ENCODE assay signal across 8 cellular contexts in the genomic region with DNA sequence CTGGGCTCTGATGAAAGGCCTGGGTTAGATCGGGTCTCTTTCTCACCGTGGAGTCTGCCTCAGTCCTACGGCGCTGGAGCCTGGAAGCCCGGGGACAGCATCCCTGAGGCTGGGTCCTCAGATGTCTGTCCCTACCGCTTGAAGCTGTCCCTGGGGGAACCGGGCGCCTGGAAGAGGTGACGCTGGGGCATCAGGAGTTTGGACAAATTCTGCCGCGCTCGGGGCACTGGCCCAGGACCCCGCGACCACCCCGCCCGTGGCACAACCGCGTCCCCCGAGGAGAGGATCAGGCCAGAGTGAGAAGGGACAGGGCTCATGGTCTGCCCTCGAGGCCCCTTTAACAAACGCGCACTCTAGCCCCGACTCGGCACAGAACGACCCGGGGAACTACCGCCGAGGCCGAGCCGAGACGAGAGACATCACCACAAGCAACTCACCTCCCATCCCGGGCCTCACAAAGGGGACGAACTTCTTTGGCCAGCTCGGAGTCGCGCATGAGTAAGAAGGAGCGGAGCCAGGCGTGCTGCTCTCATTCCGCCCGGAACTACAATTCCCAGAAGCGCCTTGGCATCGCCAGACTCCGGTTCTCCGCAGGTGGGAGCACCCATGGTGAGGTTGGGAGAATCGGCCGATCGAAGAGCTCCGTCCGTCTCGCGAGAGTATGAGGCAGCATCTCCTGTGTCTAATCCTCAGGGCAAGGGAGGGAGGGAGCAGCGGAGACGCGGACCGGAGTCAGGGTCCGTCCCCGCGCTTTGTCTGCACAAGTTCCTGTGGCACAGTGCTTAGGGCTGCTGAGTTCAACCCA.
DNase-seq lines count a peak whose midpoint lies in the region; ATAC-seq and FAIRE-seq lines count a peak whose summit lies in the region.
"Not testable (repeated sequence)": the region's sequence is repeated elsewhere in the genome, so short reads cannot be mapped to it uniquely, and the experiment has no call there.

TSS of gene FOXO3B (minus strand) at position 548 of the 805 bp plus-strand sequence. CDS start 663 bp downstream, outside the sequence.

- DNase-seq in CMK (ENCODE audit: low read depth) (peak; percentile 52), HPDE6-E6E7 (ENCODE audit: extremely low spot score) (peak; percentile 4), NOMO-1 treated with DMSO at 0.1 percent for 48 hours (lab: John Stamatoyannopoulos, UW; ENCODE audit: unreplicated experiment) (peak; percentile 72), memory B cell (ENCODE audit: low spot score in 2 of 2) (peak; percentile 54 to 61)
- peak; percentile 31 for DNase-seq in activated CD8-positive, alpha-beta memory T cell treated with anti-CD3 and anti-CD28 coated beads, Interleukin-2, amount 50 U/mL, for 24 hours (ENCODE audit: extremely low read depth)
- peak; percentile 18 to 73 (median 42) for DNase-seq in stimulated activated CD4-positive, alpha-beta T cell treated with anti-CD3 and anti-CD28 coated beads, TNF-alpha, amount 100 ng/mL, for 24 hours (ENCODE audit: low read depth in 3 of 3)

- peak within 1 kb of the TSS; percentile 72 for H3K27ac Mint-ChIP-seq in memory B cell

- not testable (repeated sequence) for H3K4me1 Mint-ChIP-seq in memory B cell

- ATAC-seq in GM21381 (IDR thresholded peaks at IDR 0.05; ENCODE audit: unreplicated experiment) (peak; percentile 94), memory B cell (ENCODE audit: low read depth) (peak; percentile 85)

- H3K4me3 Mint-ChIP-seq in memory B cell = peak within 1 kb of the TSS; percentile 97

- not testable (repeated sequence) for H3K36me3 Mint-ChIP-seq in memory B cell

- peak; percentile 95 for FAIRE-seq in endometrium (lab: Jason Lieb, UNC)

- H3K9me3 Mint-ChIP-seq in memory B cell = not testable (repeated sequence)

- not testable (repeated sequence) for H3K27me3 Mint-ChIP-seq in memory B cell

Comparison
In these comparisons a context has a peak if more than half of its experiments do, and no peak if none do; other contexts are left out.
1. Peak in every context shown above with its lines: DNase-seq and ATAC-seq.
2. DNase-seq: peak in every context shown above with its lines; median percentile 72 in NOMO-1 treated with DMSO at 0.1 percent for 48 hours; 58 in memory B cell; 52 in CMK; 42 in stimulated activated CD4-positive, alpha-beta T cell treated with anti-CD3 and anti-CD28 coated beads, TNF-alpha, amount 100 ng/mL, for 24 hours; 31 in activated CD8-positive, alpha-beta memory T cell treated with anti-CD3 and anti-CD28 coated beads, Interleukin-2, amount 50 U/mL, for 24 hours; 4 in HPDE6-E6E7.